Comparison of ENCODE assay signal across 30 cellular contexts in genomic region chr10:132916421-132916841, GRCh38. TPM values are rescaled to one million over a fixed set of nuclear protein-coding genes. Genes with fewer than 3 reads are reported as not detected.
DNase-seq lines count a peak whose midpoint lies in the region; ATAC-seq and TF ChIP-seq lines count a peak whose summit lies in the region.
"Had no signal": no experiment of that assay in that cellular context is flagged by ENCODE, and none has a peak within 500 bp of the region (broad histone marks: within the 10 kb centered on the region; RNA-seq: fewer than 3 reads in every experiment).

No MANE protein-coding gene starts in this region.

- TF ChIP-seq POLR2A in thyroid gland (IDR thresholded peaks at IDR 0.05), result no peak

- H3K27ac Mint-ChIP-seq in memory B cell, result no peak overlapping the region
- H3K27ac Mint-ChIP-seq: activated naive CD4-positive, alpha-beta T cell treated with anti-CD3 and anti-CD28 coated beads, Interleukin-2, amount 50 U/mL, for 24 hours; CD8-positive, alpha-beta memory T cell; mesothelial cell of epicardium; naive thymus-derived CD8-positive, alpha-beta T cell; stimulated activated naive B cell treated with anti-CD40 and anti-IgM and Interleukin-4, amounts not matched to agents 10 μg/mL and 1 μg/mL and 100 μg/mL, for 72 hours had no signal

- no peak overlapping the region for H3K4me3 ChIP-seq in RWPE2 (ENCODE audit: severe bottlenecking)
- H3K4me3 ChIP-seq in thyroid gland (replicated peaks in 1 of 3), result no peak overlapping the region
- H3K4me3 ChIP-seq: coronary artery, heart right ventricle, pancreas, right atrium auricular region, suprapubic skin had no signal

- WGBS in thyroid gland, 2 donors, result 48 to 51% methylated on average over 3 to 8 of the region's 19 CpGs

- H3K4me1 ChIP-seq in RWPE2 (ENCODE audit: insufficient read depth, poor library complexity, severe bottlenecking) (no peaks in the 10 kb centered on the region), thyroid gland (peaks cover 6 to 17% of the 10 kb centered on the region in 2 donors)
- H3K4me1 ChIP-seq: heart right ventricle, pancreas, right atrium auricular region, suprapubic skin had no signal

- no peaks in the 10 kb centered on the region for H3K27me3 ChIP-seq in RWPE2 (ENCODE audit: insufficient read depth, poor library complexity, severe bottlenecking)
- H3K27me3 ChIP-seq in thyroid gland, result no peaks in the 10 kb centered on the region
- H3K27me3 ChIP-seq: pancreas, right atrium auricular region had no signal

- H3K9me3 ChIP-seq in RWPE2 (ENCODE audit: severe bottlenecking) (no peaks in the 10 kb centered on the region), thyroid gland (no peaks in the 10 kb centered on the region)
- H3K9me3 ChIP-seq: heart right ventricle, pancreas, right atrium auricular region, suprapubic skin had no signal

- peak; percentile 14 for DNase-seq in NCI-H1092 treated with DMSO at 0.1 percent for 48 hours (lab: John Stamatoyannopoulos, UW)
- DNase-seq in NCI-H1092 (lab: John Stamatoyannopoulos, UW), result no peak
- DNase-seq in RWPE2 (ENCODE audit: low spot score), result peak; percentile 54
- DNase-seq in memory B cell (ENCODE audit: low spot score in 2 of 2), result no peak
- DNase-seq in thyroid gland, result peak; percentile 93 to 94
- DNase-seq in activated CD8-positive, alpha-beta memory T cell treated with anti-CD3 and anti-CD28 coated beads, Interleukin-2, amount 50 U/mL, for 4 hours, result no peak
- DNase-seq in NCI-H1436 treated with DMSO at 0.1 percent for 48 hours (lab: John Stamatoyannopoulos, UW), result no peak
- DNase-seq: 8988T; activated CD4-positive, alpha-beta T cell treated with anti-CD3 and anti-CD28 coated beads, Interleukin-2, amount 50 U/mL, for 4 hours; amygdala; DMS53; foreskin fibroblast; GOT3; heart right ventricle; left colon; NCI-H1048; NCI-H1930; NCI-H69; stimulated activated naive B cell treated with anti-CD40 and anti-IgM and Interleukin-4, amounts not matched to agents 10 μg/mL and 1 μg/mL and 100 μg/mL, for 72 hours had no signal

- no peaks in the 10 kb centered on the region for H3K36me3 ChIP-seq in RWPE2 (ENCODE audit: low read depth)
- no peaks in the 10 kb centered on the region for H3K36me3 ChIP-seq in thyroid gland
- H3K36me3 ChIP-seq: heart right ventricle, pancreas, right atrium auricular region, suprapubic skin had no signal

- H3K4me3 Mint-ChIP-seq in memory B cell, result peak overlapping the region; percentile 61
- H3K4me3 Mint-ChIP-seq: activated naive CD4-positive, alpha-beta T cell treated with anti-CD3 and anti-CD28 coated beads, Interleukin-2, amount 50 U/mL, for 24 hours; CD8-positive, alpha-beta memory T cell; mesothelial cell of epicardium; naive thymus-derived CD8-positive, alpha-beta T cell; stimulated activated naive B cell treated with anti-CD40 and anti-IgM and Interleukin-4, amounts not matched to agents 10 μg/mL and 1 μg/mL and 100 μg/mL, for 72 hours had no signal

- H3K36me3 Mint-ChIP-seq in memory B cell, result peaks cover 2% of the 10 kb centered on the region
- H3K36me3 Mint-ChIP-seq: activated naive CD4-positive, alpha-beta T cell treated with anti-CD3 and anti-CD28 coated beads, Interleukin-2, amount 50 U/mL, for 24 hours; CD8-positive, alpha-beta memory T cell; mesothelial cell of epicardium; naive thymus-derived CD8-positive, alpha-beta T cell; stimulated activated naive B cell treated with anti-CD40 and anti-IgM and Interleukin-4, amounts not matched to agents 10 μg/mL and 1 μg/mL and 100 μg/mL, for 72 hours had no signal

- ATAC-seq in RWPE2 (ENCODE audit: low read depth) (no peak), memory B cell (ENCODE audit: low read depth) (peak; percentile 29), HG02588 (IDR thresholded peaks at IDR 0.05; ENCODE audit: unreplicated experiment) (no peak)
- ATAC-seq: esophagus mucosa; heart right ventricle; left colon; naive thymus-derived CD8-positive, alpha-beta T cell; pancreas; stimulated activated naive B cell treated with anti-CD40 and anti-IgM and Interleukin-4, amounts not matched to agents 10 μg/mL and 1 μg/mL and 100 μg/mL, for 72 hours had no signal

- no peak for TF ChIP-seq CTCF in RWPE2 (IDR thresholded peaks at IDR 0.05; ENCODE audit: poor library complexity, severe bottlenecking)
- TF ChIP-seq CTCF in thyroid gland (IDR thresholded peaks at IDR 0.05), result no peak

- H3K4me1 Mint-ChIP-seq in memory B cell, result peaks cover 16% of the 10 kb centered on the region
- H3K4me1 Mint-ChIP-seq: activated naive CD4-positive, alpha-beta T cell treated with anti-CD3 and anti-CD28 coated beads, Interleukin-2, amount 50 U/mL, for 24 hours; CD8-positive, alpha-beta memory T cell had no signal

- H3K27ac ChIP-seq in RWPE2 (ENCODE audit: poor library complexity, severe bottlenecking) (no peak overlapping the region), thyroid gland (peak overlapping the region; percentile 30 to 51 (median 47))
- H3K27ac ChIP-seq: coronary artery, heart right ventricle, pancreas, right atrium auricular region, suprapubic skin had no signal

- H3K9me3 Mint-ChIP-seq in memory B cell, result peaks cover 2% of the 10 kb centered on the region
- H3K9me3 Mint-ChIP-seq: activated naive CD4-positive, alpha-beta T cell treated with anti-CD3 and anti-CD28 coated beads, Interleukin-2, amount 50 U/mL, for 24 hours; CD8-positive, alpha-beta memory T cell; mesothelial cell of epicardium; naive thymus-derived CD8-positive, alpha-beta T cell had no signal

- peaks cover 18% of the 10 kb centered on the region for H3K27me3 Mint-ChIP-seq in memory B cell
- H3K27me3 Mint-ChIP-seq: activated naive CD4-positive, alpha-beta T cell treated with anti-CD3 and anti-CD28 coated beads, Interleukin-2, amount 50 U/mL, for 24 hours; CD8-positive, alpha-beta memory T cell had no signal

- intact Hi-C loops in thyroid gland (cut with DNase I), result no loop called here

RNA-seq across cellular contexts. Expression of gene CFAP46, which starts 25.9 kb away (rescaled TPM):
- 10 to 100 TPM in 1 of 4 donors, 1 to 10 TPM in 3; 3.6 to 12.7 (median 9.1) TPM for total RNA-seq in thyroid gland
- total RNA-seq: naive thymus-derived CD8-positive, alpha-beta T cell; T-helper 1 cell treated with Interleukin-12 subunit alpha and Interleukin-12 subunit beta and Interleukin-4 antibody, amounts not matched to agents 30 ng/mL and 1 ng/mL, for 36 hours had no signal

Comparison
In these comparisons a context has a peak if more than half of its experiments do, and no peak if none do; other contexts are left out.
1. DNase-seq: peak in NCI-H1092 treated with DMSO at 0.1 percent for 48 hours (single experiment), RWPE2 (single experiment) and thyroid gland (2 of 2); none in NCI-H1092 (single experiment), memory B cell (0 of 2), activated CD8-positive, alpha-beta memory T cell treated with anti-CD3 and anti-CD28 coated beads, Interleukin-2, amount 50 U/mL, for 4 hours (single experiment) and NCI-H1436 treated with DMSO at 0.1 percent for 48 hours (single experiment).